In the genomic region with DNA sequence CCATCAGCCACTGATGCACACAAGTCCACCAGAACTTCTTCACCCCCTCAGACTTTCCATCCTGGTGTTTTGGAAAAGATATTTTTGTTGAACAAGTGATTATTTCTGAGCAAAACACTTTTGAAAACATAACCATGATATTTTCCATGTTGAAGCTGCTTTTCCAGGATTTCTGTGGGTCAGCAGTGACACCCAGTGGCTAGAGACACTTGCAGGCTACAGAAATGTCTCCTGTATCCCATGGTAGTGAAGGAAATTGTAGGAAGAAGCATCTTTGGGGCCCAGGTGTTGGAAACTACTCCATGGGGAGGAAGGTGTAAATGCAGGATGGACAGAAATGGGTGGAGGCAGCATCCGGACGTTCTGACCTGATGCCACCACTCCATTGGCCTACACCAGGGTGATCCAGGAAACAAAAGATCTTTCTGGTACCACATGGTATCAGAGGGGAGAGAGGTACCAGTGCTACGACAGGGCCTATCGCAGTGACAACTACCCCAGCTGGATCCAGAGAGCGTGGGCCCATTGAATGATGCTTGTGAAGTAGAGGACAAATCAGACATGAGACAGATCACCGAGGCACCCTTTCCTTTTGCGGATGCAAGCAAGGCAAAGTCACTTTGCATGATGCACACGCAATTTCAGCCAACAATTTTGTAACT, we compare ENCODE assay signal across 13 cellular contexts.
DNase-seq lines count a peak whose midpoint lies in the region; ATAC-seq and TF ChIP-seq lines count a peak whose summit lies in the region.
"Had no signal": no experiment of that assay in that cellular context is flagged by ENCODE, and none has a peak within 500 bp of the region (broad histone marks: within the 10 kb centered on the region; RNA-seq: fewer than 3 reads in every experiment).

No MANE protein-coding gene starts in this region.

- WGBS in SK-N-SH (ENCODE audit: low lambda C conversion rate): 38% methylated on average over 8 of the region's 8 CpGs
- WGBS in transverse colon (ENCODE audit: low coverage in 1 of 2), 2 donors: 86 to 100% methylated on average over 3 to 8 of the region's 8 CpGs
- 74 to 79% (median 74%) methylated on average over 8 of the region's 8 CpGs for WGBS in psoas muscle, 3 donors

- H3K27ac ChIP-seq in SK-N-SH (ENCODE audit: low read depth in 2 of 2, low read length in 1 of 2) (no peak overlapping the region), transverse colon (no peak overlapping the region), psoas muscle (no peak overlapping the region)

- H3K27me3 Mint-ChIP-seq in endothelial cell (ENCODE audit: unreplicated experiment): no peaks in the 10 kb centered on the region
- no peaks in the 10 kb centered on the region for H3K27me3 Mint-ChIP-seq in natural killer cell treated with Interleukin-12 subunit alpha and Interleukin-12 subunit beta and Interleukin-15 and Interleukin-18, amount 100 ng/mL, for 72 hours
- H3K27me3 Mint-ChIP-seq: B cell had no signal

- H3K36me3 Mint-ChIP-seq in endothelial cell (ENCODE audit: low read depth, unreplicated experiment): no peaks in the 10 kb centered on the region
- no peaks in the 10 kb centered on the region for H3K36me3 Mint-ChIP-seq in natural killer cell treated with Interleukin-12 subunit alpha and Interleukin-12 subunit beta and Interleukin-15 and Interleukin-18, amount 100 ng/mL, for 72 hours

- ATAC-seq in SK-N-SH treated with all-trans-retinoic acid at 6 μM for 48 hours (no peak), psoas muscle (no peak), GM18867 (IDR thresholded peaks at IDR 0.05; ENCODE audit: unreplicated experiment) (no peak)
- ATAC-seq in natural killer cell treated with Interleukin-12 subunit alpha and Interleukin-12 subunit beta and Interleukin-15 and Interleukin-18, amount 100 ng/mL, for 72 hours: no peak

- no peak overlapping the region for H2AFZ ChIP-seq in SK-N-SH (ENCODE audit: low read depth)

- H3K36me3 ChIP-seq in SK-N-SH (replicated peaks in 1 of 2; ENCODE audit: control insufficient read depth in 1 of 2, insufficient read depth in 2 of 2, low read length in 1 of 2): no peaks in the 10 kb centered on the region
- H3K36me3 ChIP-seq in transverse colon: no peaks in the 10 kb centered on the region
- H3K36me3 ChIP-seq in psoas muscle (ENCODE audit: insufficient read depth in 1 of 2, low read depth in 1 of 2): no peaks in the 10 kb centered on the region
- H3K36me3 ChIP-seq: MG63 had no signal

- no peaks in the 10 kb centered on the region for H3K79me2 ChIP-seq in SK-N-SH (ENCODE audit: insufficient read depth)

- no peak for TF ChIP-seq POLR2A in transverse colon (IDR thresholded peaks at IDR 0.05)

- H3K27ac Mint-ChIP-seq in endothelial cell (ENCODE audit: unreplicated experiment): no peak overlapping the region
- H3K27ac Mint-ChIP-seq in natural killer cell treated with Interleukin-12 subunit alpha and Interleukin-12 subunit beta and Interleukin-15 and Interleukin-18, amount 100 ng/mL, for 72 hours: no peak overlapping the region
- H3K27ac Mint-ChIP-seq: activated T-helper 2 cell treated with anti-CD3 and anti-CD28 coated beads, Interferon-gamma antibody, Interleukin-2, Interleukin-4, amounts not matched to agents 10 μg/mL and 5 μg/mL and 100 μg/mL, durations not matched to agents 14 hours and 24 hours and 36 hours; B cell had no signal

- no peaks in the 10 kb centered on the region for H3K4me1 Mint-ChIP-seq in endothelial cell (ENCODE audit: unreplicated experiment)
- no peaks in the 10 kb centered on the region for H3K4me1 Mint-ChIP-seq in natural killer cell treated with Interleukin-12 subunit alpha and Interleukin-12 subunit beta and Interleukin-15 and Interleukin-18, amount 100 ng/mL, for 72 hours (ENCODE audit: low read depth in 2 of 2)
- H3K4me1 Mint-ChIP-seq: B cell had no signal

- peak; percentile 16; the same call in 1 of the 2 replicates for TF ChIP-seq CTCF in SK-N-SH (IDR thresholded peaks at IDR 0.05)
- no peak for TF ChIP-seq CTCF in endothelial cell (IDR thresholded peaks at IDR 0.05; ENCODE audit: unreplicated experiment)
- TF ChIP-seq CTCF in transverse colon (IDR thresholded peaks at IDR 0.05): peak; percentile 15 to 37 (median 22)
- no peak for TF ChIP-seq CTCF in psoas muscle (IDR thresholded peaks at IDR 0.05)

- TF ChIP-seq EP300 in SK-N-SH (IDR thresholded peaks at IDR 0.05; ENCODE audit: borderline replicate concordance in 1 of 2, low read depth in 1 of 2, low read length in 1 of 2) (no peak), transverse colon (IDR thresholded peaks at IDR 0.05; ENCODE audit: low read depth) (no peak)

- CTCF ChIA-PET in SK-N-SH (lab: Yijun Ruan, JAX): interaction anchor here (0.9 to 4.8 kb wide), 4 partner anchors 24 to 267 kb away, joined by 3 to 48 read pairs (median 26); no protein-coding TSS in a partner anchor

- intact Hi-C loops in transverse colon (cut with DNase I; ENCODE audit: low total_unique reads): no loop called here
- intact Hi-C loops in psoas muscle (cut with DNase I): no loop called here

- in situ Hi-C loops in transverse colon (cut with MboI; ENCODE audit: low pct_ligation_motif_present in 1 of 4, low pct_unique_long_range_greater_than_20kb in 1 of 4, low sequenced_read_pairs in 3 of 4): loop anchor here in 1 of 4 donors (25.0 kb wide), 1 partner anchor 834 kb away; no protein-coding TSS in a partner anchor

- peaks cover 3% of the 10 kb centered on the region; the same call in 1 of the 2 replicates for H3K9me3 ChIP-seq in SK-N-SH
- H3K9me3 ChIP-seq in transverse colon: no peaks in the 10 kb centered on the region
- no peaks in the 10 kb centered on the region for H3K9me3 ChIP-seq in psoas muscle
- H3K9me3 ChIP-seq: MG63 had no signal

- no peaks in the 10 kb centered on the region for H3K9me2 ChIP-seq in SK-N-SH

- no peak overlapping the region for H3K4me2 ChIP-seq in SK-N-SH

- peak overlapping the region in 1 of 2 experiments; percentile 42; a peak in 1 of 4 replicates for H3K4me3 ChIP-seq in SK-N-SH (ENCODE audit: low read depth in 2 of 2, low read length in 1 of 2)
- H3K4me3 ChIP-seq in transverse colon: no peak overlapping the region
- H3K4me3 ChIP-seq in psoas muscle: no peak overlapping the region
- H3K4me3 ChIP-seq: MG63 had no signal

- H3K4me1 ChIP-seq in SK-N-SH (ENCODE audit: control insufficient read depth in 1 of 2, insufficient read depth in 2 of 2, low read depth in 1 of 2, low read length in 1 of 2) (no peaks in the 10 kb centered on the region), transverse colon (no peaks in the 10 kb centered on the region), psoas muscle (no peaks in the 10 kb centered on the region)

- no peaks in the 10 kb centered on the region for H3F3A ChIP-seq in SK-N-SH (replicated peaks; ENCODE audit: insufficient read depth)

- no peaks in the 10 kb centered on the region for H3K27me3 ChIP-seq in SK-N-SH (ENCODE audit: insufficient read depth)
- H3K27me3 ChIP-seq in transverse colon: peaks cover 3% of the 10 kb centered on the region
- peaks cover 0 to 1% (median 0%) of the 10 kb centered on the region in 3 donors for H3K27me3 ChIP-seq in psoas muscle (ENCODE audit: insufficient read depth in 3 of 3, low read length in 2 of 3)
- H3K27me3 ChIP-seq: MG63 had no signal

- no peak overlapping the region for H3K9ac ChIP-seq in SK-N-SH

- H3K9me3 Mint-ChIP-seq in endothelial cell (ENCODE audit: unreplicated experiment): no peaks in the 10 kb centered on the region
- H3K9me3 Mint-ChIP-seq in natural killer cell treated with Interleukin-12 subunit alpha and Interleukin-12 subunit beta and Interleukin-15 and Interleukin-18, amount 100 ng/mL, for 72 hours: no peaks in the 10 kb centered on the region
- H3K9me3 Mint-ChIP-seq: activated T-helper 2 cell treated with anti-CD3 and anti-CD28 coated beads, Interferon-gamma antibody, Interleukin-2, Interleukin-4, amounts not matched to agents 10 μg/mL and 5 μg/mL and 100 μg/mL, durations not matched to agents 14 hours and 24 hours and 36 hours had no signal

- DNase-seq in SK-N-SH (no peak), NCI-H748 treated with DMSO at 0.1 percent for 48 hours (lab: John Stamatoyannopoulos, UW) (peak; percentile 15), endothelial cell (ENCODE audit: low spot score) (peak; percentile 29), transverse colon (peak; percentile 13), psoas muscle (no peak)
- no peak for DNase-seq in natural killer cell treated with Interleukin-12 subunit alpha and Interleukin-12 subunit beta and Interleukin-15 and Interleukin-18, amount 100 ng/mL, for 72 hours (ENCODE audit: low spot score)
- DNase-seq: effector CD4-positive, alpha-beta T cell; MG63; stimulated activated naive CD4-positive, alpha-beta T cell had no signal

- H4K20me1 ChIP-seq in SK-N-SH (ENCODE audit: insufficient read depth): no peaks in the 10 kb centered on the region

- POLR2A ChIA-PET in SK-N-SH (lab: Yijun Ruan, JAX): no interaction called here

- H3K4me3 Mint-ChIP-seq in endothelial cell (ENCODE audit: unreplicated experiment): no peak overlapping the region
- H3K4me3 Mint-ChIP-seq in natural killer cell treated with Interleukin-12 subunit alpha and Interleukin-12 subunit beta and Interleukin-15 and Interleukin-18, amount 100 ng/mL, for 72 hours: no peak overlapping the region
- H3K4me3 Mint-ChIP-seq: B cell had no signal

- peak; percentile 53 for TF ChIP-seq RAD21 in SK-N-SH (IDR thresholded peaks at IDR 0.05; ENCODE audit: low read length)

TF ChIP-seq in SK-N-SH, 30 proteins besides CTCF, POLR2A, EP300 and RAD21:
- no peak for TF ChIP-seq RCOR1 (IDR thresholded peaks at IDR 0.05; ENCODE audit: low read length)
- no peak for TF ChIP-seq POLR2AphosphoS5 (IDR thresholded peaks at IDR 0.05; ENCODE audit: low read depth, low read length)
- TF ChIP-seq CHD2 (IDR thresholded peaks at IDR 0.05; ENCODE audit: low read length, partially characterized antibody): no peak
- TF ChIP-seq YY1 (IDR thresholded peaks at IDR 0.05; ENCODE audit: low read depth): no peak

TF ChIP-seq in SK-N-SH treated with all-trans-retinoic acid at 6 μM for 48 hours, 23 proteins besides CTCF, POLR2A, EP300 and RAD21 (continues in another document):
- no peak for TF ChIP-seq ZNF70 (CRISPR knock-in tag; IDR thresholded peaks at IDR 0.05)
- TF ChIP-seq ARNTL (CRISPR knock-in tag; IDR thresholded peaks at IDR 0.05; ENCODE audit: borderline replicate concordance, low read depth): no peak
- TF ChIP-seq SNAI2 (CRISPR knock-in tag; IDR thresholded peaks at IDR 0.05): no peak
- TF ChIP-seq ESRRG (CRISPR knock-in tag; IDR thresholded peaks at IDR 0.05): no peak
- no peak for TF ChIP-seq CSDC2 (CRISPR knock-in tag; IDR thresholded peaks at IDR 0.05)
- no peak for TF ChIP-seq ISL1 (CRISPR knock-in tag; IDR thresholded peaks at IDR 0.05)
- no peak for TF ChIP-seq RARB (CRISPR knock-in tag; IDR thresholded peaks at IDR 0.05)

Comparison
In these comparisons a context has a peak if more than half of its experiments do, and no peak if none do; other contexts are left out.
1. DNase-seq: peak in NCI-H748 treated with DMSO at 0.1 percent for 48 hours (single experiment), endothelial cell (single experiment) and transverse colon (single experiment); none in SK-N-SH (single experiment), natural killer cell treated with Interleukin-12 subunit alpha and Interleukin-12 subunit beta and Interleukin-15 and Interleukin-18, amount 100 ng/mL, for 72 hours (single experiment) and psoas muscle (0 of 2).
2. CTCF ChIP-seq: peak in SK-N-SH (single experiment) and transverse colon (5 of 5); none in endothelial cell (single experiment) and psoas muscle (single experiment).